30 cellular contexts compared by ENCODE assay signal in the genomic region with DNA sequence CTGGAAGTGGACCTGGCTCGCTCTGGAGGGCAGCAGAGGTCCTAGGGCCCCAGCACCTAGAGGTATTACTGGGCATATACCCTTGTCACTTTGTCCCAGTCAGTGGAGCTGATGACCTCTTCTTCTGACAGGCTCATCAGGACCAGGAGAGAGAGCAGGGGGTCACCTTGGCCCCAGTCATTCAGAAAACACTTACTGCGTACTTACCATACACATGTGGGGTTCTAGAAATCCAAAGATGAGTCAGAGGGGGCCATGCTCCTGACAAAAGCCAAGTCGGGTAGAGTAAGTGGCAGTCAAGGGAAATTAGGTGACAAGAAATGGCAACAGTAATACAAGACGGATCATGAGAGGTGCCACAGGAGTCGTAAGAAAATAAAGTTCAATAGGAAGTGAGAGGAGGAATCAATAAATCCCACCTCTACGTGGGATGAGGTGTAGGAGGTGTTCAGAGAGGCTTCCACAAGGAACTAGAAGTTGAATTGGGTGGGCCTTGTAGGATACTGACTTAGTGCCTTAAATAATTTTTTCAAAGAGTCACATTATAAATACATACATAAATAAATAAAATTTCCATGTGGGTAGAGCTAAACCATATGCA. TPM values are rescaled to one million over a fixed set of nuclear protein-coding genes. Genes with fewer than 3 reads are reported as not detected.
A peak's percentile ranks its signal among the peaks of the same experiment; 100 is the strongest.
DNase-seq lines count a peak whose midpoint lies in the region; ATAC-seq and TF ChIP-seq lines count a peak whose summit lies in the region.
"Had no signal": no experiment of that assay in that cellular context is flagged by ENCODE, and none has a peak within 500 bp of the region (broad histone marks: within the 10 kb centered on the region; RNA-seq: fewer than 3 reads in every experiment).

No MANE protein-coding gene starts in this region.

- peaks cover 0 to 50% (median 0%) of the 10 kb centered on the region in 3 donors for H3K36me3 ChIP-seq in esophagus squamous epithelium
- H3K36me3 ChIP-seq: BLaER1 treated with 17β-estradiol and CSF1 and Interleukin-3, amounts not matched to agents 10 nM and 100 nM; cardiac muscle cell; neutrophil; prostate gland; right lobe of liver; suprapubic skin had no signal

- no peaks in the 10 kb centered on the region for H3K27me3 Mint-ChIP-seq in activated CD4-positive, alpha-beta T cell treated with anti-CD3 and anti-CD28 coated beads for 36 hours
- H3K27me3 Mint-ChIP-seq in activated T-helper 2 cell treated with anti-CD3 and anti-CD28 coated beads, Interferon-gamma antibody, Interleukin-2, Interleukin-4, amounts not matched to agents 10 μg/mL and 5 μg/mL and 100 μg/mL, durations not matched to agents 14 hours and 24 hours and 36 hours (ENCODE audit: low read depth) = no peaks in the 10 kb centered on the region

- peak overlapping the region; percentile 68 for H3K27ac Mint-ChIP-seq in activated CD4-positive, alpha-beta T cell treated with anti-CD3 and anti-CD28 coated beads for 36 hours
- peak overlapping the region; percentile 65 for H3K27ac Mint-ChIP-seq in activated T-helper 2 cell treated with anti-CD3 and anti-CD28 coated beads, Interferon-gamma antibody, Interleukin-2, Interleukin-4, amounts not matched to agents 10 μg/mL and 5 μg/mL and 100 μg/mL, durations not matched to agents 14 hours and 24 hours and 36 hours

- CTCF ChIA-PET in activated CD4-positive, alpha-beta T cell treated with anti-CD3 and anti-CD28 coated beads for 36 hours (lab: Charles Lee) = interaction anchor here (1.1 to 3.4 kb wide), 4 partner anchors 9 to 95 kb away, joined by 3 to 26 read pairs (median 7); no protein-coding TSS in a partner anchor

- peaks cover 0 to under 1% (median 0%) of the 10 kb centered on the region in 4 donors for H3K27me3 ChIP-seq in esophagus squamous epithelium
- H3K27me3 ChIP-seq: gastroesophageal sphincter, right lobe of liver, suprapubic skin had no signal

- no peak for TF ChIP-seq CTCF in esophagus squamous epithelium (IDR thresholded peaks at IDR 0.05)

- H3K9me3 Mint-ChIP-seq in activated CD4-positive, alpha-beta T cell treated with anti-CD3 and anti-CD28 coated beads for 36 hours (ENCODE audit: low read depth) = no peaks in the 10 kb centered on the region
- no peaks in the 10 kb centered on the region for H3K9me3 Mint-ChIP-seq in activated T-helper 2 cell treated with anti-CD3 and anti-CD28 coated beads, Interferon-gamma antibody, Interleukin-2, Interleukin-4, amounts not matched to agents 10 μg/mL and 5 μg/mL and 100 μg/mL, durations not matched to agents 14 hours and 24 hours and 36 hours
- H3K9me3 Mint-ChIP-seq: naive B cell had no signal

- peak overlapping the region; percentile 17 for H3K4me3 Mint-ChIP-seq in activated CD4-positive, alpha-beta T cell treated with anti-CD3 and anti-CD28 coated beads for 36 hours
- H3K4me3 Mint-ChIP-seq in activated T-helper 2 cell treated with anti-CD3 and anti-CD28 coated beads, Interferon-gamma antibody, Interleukin-2, Interleukin-4, amounts not matched to agents 10 μg/mL and 5 μg/mL and 100 μg/mL, durations not matched to agents 14 hours and 24 hours and 36 hours (ENCODE audit: low read depth) = peak overlapping the region; percentile 34
- H3K4me3 Mint-ChIP-seq: naive B cell had no signal

- no peaks in the 10 kb centered on the region for H3K9me3 ChIP-seq in esophagus squamous epithelium
- H3K9me3 ChIP-seq: BLaER1 treated with 17β-estradiol and CSF1 and Interleukin-3, amounts not matched to agents 10 nM and 100 nM; gastroesophageal sphincter; neutrophil; prostate gland; right lobe of liver; suprapubic skin; upper lobe of left lung had no signal

- ATAC-seq in activated CD4-positive, alpha-beta T cell treated with anti-CD3 and anti-CD28 coated beads for 36 hours = peak; percentile 54
- ATAC-seq in HG02588 (IDR thresholded peaks at IDR 0.05; ENCODE audit: unreplicated experiment) = no peak
- ATAC-seq: activated CD4-positive, CD25-positive, alpha-beta regulatory T cell treated with anti-CD3 and anti-CD28 coated beads, Interleukin-2, amount 50 U/mL, for 24 hours; gastroesophageal sphincter; PC-3; right lobe of liver had no signal

- no peak overlapping the region for H3K27ac ChIP-seq in esophagus squamous epithelium
- H3K27ac ChIP-seq: 22Rv1; BLaER1 treated with 17β-estradiol and CSF1 and Interleukin-3, amounts not matched to agents 10 nM and 100 nM; cardiac muscle cell; gastroesophageal sphincter; neutrophil; prostate gland; right lobe of liver; suprapubic skin; upper lobe of left lung had no signal

- no peak overlapping the region for H3K4me3 ChIP-seq in esophagus squamous epithelium
- H3K4me3 ChIP-seq: BLaER1 treated with 17β-estradiol and CSF1 and Interleukin-3, amounts not matched to agents 10 nM and 100 nM; cardiac muscle cell; gastroesophageal sphincter; prostate gland; right lobe of liver; suprapubic skin; upper lobe of left lung had no signal

- H3K36me3 Mint-ChIP-seq in activated CD4-positive, alpha-beta T cell treated with anti-CD3 and anti-CD28 coated beads for 36 hours (ENCODE audit: low read depth) = peaks cover 3% of the 10 kb centered on the region
- peaks cover 15% of the 10 kb centered on the region for H3K36me3 Mint-ChIP-seq in activated T-helper 2 cell treated with anti-CD3 and anti-CD28 coated beads, Interferon-gamma antibody, Interleukin-2, Interleukin-4, amounts not matched to agents 10 μg/mL and 5 μg/mL and 100 μg/mL, durations not matched to agents 14 hours and 24 hours and 36 hours (ENCODE audit: low read depth)
- H3K36me3 Mint-ChIP-seq: naive B cell had no signal

- 74 to 92% methylated on average over 4 to 5 of the region's 6 CpGs for WGBS in esophagus squamous epithelium, 2 donors

- TF ChIP-seq POLR2A in esophagus squamous epithelium (IDR thresholded peaks at IDR 0.05) = no peak

- peaks cover 57% of the 10 kb centered on the region for H3K4me1 Mint-ChIP-seq in activated CD4-positive, alpha-beta T cell treated with anti-CD3 and anti-CD28 coated beads for 36 hours
- H3K4me1 Mint-ChIP-seq in activated T-helper 2 cell treated with anti-CD3 and anti-CD28 coated beads, Interferon-gamma antibody, Interleukin-2, Interleukin-4, amounts not matched to agents 10 μg/mL and 5 μg/mL and 100 μg/mL, durations not matched to agents 14 hours and 24 hours and 36 hours (ENCODE audit: low read depth) = peaks cover 45% of the 10 kb centered on the region

- POLR2A ChIA-PET in activated CD4-positive, alpha-beta T cell treated with anti-CD3 and anti-CD28 coated beads for 36 hours (lab: Charles Lee) = interaction anchor here (0.6 to 1.3 kb wide), 2 partner anchors 20 to 197 kb away, joined by 3 read pairs; no protein-coding TSS in a partner anchor

- intact Hi-C loops in activated CD4-positive, alpha-beta T cell treated with anti-CD3 and anti-CD28 coated beads for 36 hours (cut with DNase I, micrococcal nuclease) = loop anchor here in 1 of 2 experiments (10.0 kb wide), 2 partner anchors 458 to 998 kb away; partner anchors contain the start of gene KCNA3
- intact Hi-C loops in activated T-helper 2 cell treated with anti-CD3 and anti-CD28 coated beads, Interferon-gamma antibody, Interleukin-2, Interleukin-4, amounts not matched to agents 10 μg/mL and 5 μg/mL and 100 μg/mL, durations not matched to agents 14 hours and 24 hours and 36 hours (cut with micrococcal nuclease) = loop anchor here (1.0 kb wide), 1 partner anchor 19 kb away; no protein-coding TSS in a partner anchor
- intact Hi-C loops in esophagus squamous epithelium (cut with DNase I) = no loop called here

- peak; percentile 49 for DNase-seq in activated CD4-positive, alpha-beta T cell treated with anti-CD3 and anti-CD28 coated beads for 36 hours
- no peak for DNase-seq in activated CD4-positive, alpha-beta T cell treated with anti-CD3 and anti-CD28 coated beads, Interleukin-2, amount 50 U/mL, for 1 hour
- DNase-seq in stimulated activated CD4-positive, alpha-beta T cell treated with anti-CD3 and anti-CD28 coated beads, Interleukin-1b, Interleukin-23, amount 100 ng/mL, for 48 hours = peak; percentile 39
- no peak for DNase-seq in stimulated activated CD4-positive, alpha-beta T cell treated with anti-CD3 and anti-CD28 coated beads, Interleukin-4, amount 100 ng/mL, for 24 hours
- DNase-seq in activated T-helper 2 cell treated with anti-CD3 and anti-CD28 coated beads, Interferon-gamma antibody, Interleukin-2, Interleukin-4, amounts not matched to agents 10 μg/mL and 5 μg/mL and 100 μg/mL, durations not matched to agents 14 hours and 24 hours and 36 hours (ENCODE audit: low spot score) = no peak
- DNase-seq in esophagus squamous epithelium (lab: John Stamatoyannopoulos, UW) (no peak), NCI-H1092 (lab: John Stamatoyannopoulos, UW) (no peak)
- DNase-seq: DMS153; effector CD4-positive, alpha-beta T cell; IMR-90; midbrain; naive B cell; NCI-H1436; NCI-H2081; NCI-H2227 treated with DMSO at 0.1 percent for 48 hours; NCI-H526; NK-92 treated with Interleukin-12 subunit alpha and Interleukin-12 subunit beta, amount 100 ng/mL, for 24 hours; PC-3; right lobe of liver; stimulated activated CD4-positive, alpha-beta T cell treated with anti-CD3 and anti-CD28 coated beads, Interleukin-2, amount 100 ng/mL, for 48 hours; upper lobe of left lung had no signal

- H3K4me1 ChIP-seq in esophagus squamous epithelium = peaks cover 10 to 42% (median 32%) of the 10 kb centered on the region in 3 donors
- H3K4me1 ChIP-seq: prostate gland had no signal

RNA-seq across cellular contexts. Expression of gene KCNC4, which starts 6.8 kb away (rescaled TPM):
- total RNA-seq in activated CD4-positive, alpha-beta T cell treated with anti-CD3 and anti-CD28 coated beads for 36 hours = 10 to 100 TPM; 13.9 to 14.3 TPM
- total RNA-seq in activated T-helper 2 cell treated with anti-CD3 and anti-CD28 coated beads, Interferon-gamma antibody, Interleukin-2, Interleukin-4, amounts not matched to agents 10 μg/mL and 5 μg/mL and 100 μg/mL, durations not matched to agents 14 hours and 24 hours and 36 hours = 30.6 and 31.1 TPM in 2 replicates
- 10 to 100 TPM in 1 of 4 donors, 1 to 10 TPM in 3; 4.2 to 10.9 (median 6.5) TPM for total RNA-seq in esophagus squamous epithelium

Comparison
In these comparisons a context has a peak if more than half of its experiments do, and no peak if none do; other contexts are left out.
1. DNase-seq: peak in activated CD4-positive, alpha-beta T cell treated with anti-CD3 and anti-CD28 coated beads for 36 hours (single experiment) and stimulated activated CD4-positive, alpha-beta T cell treated with anti-CD3 and anti-CD28 coated beads, Interleukin-1b, Interleukin-23, amount 100 ng/mL, for 48 hours (single experiment); none in activated CD4-positive, alpha-beta T cell treated with anti-CD3 and anti-CD28 coated beads, Interleukin-2, amount 50 U/mL, for 1 hour (single experiment), stimulated activated CD4-positive, alpha-beta T cell treated with anti-CD3 and anti-CD28 coated beads, Interleukin-4, amount 100 ng/mL, for 24 hours (single experiment), activated T-helper 2 cell treated with anti-CD3 and anti-CD28 coated beads, Interferon-gamma antibody, Interleukin-2, Interleukin-4, amounts not matched to agents 10 μg/mL and 5 μg/mL and 100 μg/mL, durations not matched to agents 14 hours and 24 hours and 36 hours (single experiment), esophagus squamous epithelium (single experiment) and NCI-H1092 (single experiment).